In genomic region chr15:38253448-38253847, GRCh38 we compare ENCODE assay signal across 9 cellular contexts. TPM values are rescaled to one million over a fixed set of nuclear protein-coding genes. Genes with fewer than 3 reads are reported as not detected.
DNase-seq lines count a peak whose midpoint lies in the region; ATAC-seq, FAIRE-seq and TF ChIP-seq lines count a peak whose summit lies in the region.
"Had no signal": no experiment of that assay in that cellular context is flagged by ENCODE, and none has a peak within 500 bp of the region (broad histone marks: within the 10 kb centered on the region; RNA-seq: fewer than 3 reads in every experiment).

No MANE protein-coding gene starts in this region.

- intact Hi-C loops in kidney (cut with DNase I): no loop called here

- no peak for TF ChIP-seq CTCF in MM.1S (IDR thresholded peaks at IDR 0.05; ENCODE audit: low read length)
- TF ChIP-seq CTCF in astrocyte of the cerebellum (IDR thresholded peaks at IDR 0.05; ENCODE audit: low read depth, low read length, missing control alignments): no peak
- no peak for TF ChIP-seq CTCF in kidney (IDR thresholded peaks at IDR 0.05; ENCODE audit: borderline replicate concordance, extremely low read depth, insufficient read depth)

- peaks cover 14% of the 10 kb centered on the region for H3K4me1 ChIP-seq in MM.1S (ENCODE audit: low read length)
- H3K4me1 ChIP-seq in kidney (ENCODE audit: control insufficient read depth in 1 of 2, insufficient read depth in 1 of 2, low read depth in 1 of 2, low read length in 2 of 2): peaks cover 2 to 9% of the 10 kb centered on the region in 2 donors

- no peaks in the 10 kb centered on the region for H3K9me3 Mint-ChIP-seq in stimulated activated naive CD8-positive, alpha-beta T cell treated with anti-CD3 and anti-CD28 coated beads, Interleukin-15, amount 100 ng/mL, for 72 hours

- no peaks in the 10 kb centered on the region for H3K27me3 ChIP-seq in MM.1S (replicated peaks; ENCODE audit: insufficient read depth, low read length)

- no peak for ATAC-seq in stimulated activated naive CD8-positive, alpha-beta T cell treated with anti-CD3 and anti-CD28 coated beads, Interleukin-15, amount 100 ng/mL, for 72 hours
- no peak for ATAC-seq in HG02759 (IDR thresholded peaks at IDR 0.05; ENCODE audit: unreplicated experiment)

- no peak for FAIRE-seq in kidney (lab: Jason Lieb, UNC)
- FAIRE-seq: TTC549 had no signal

- peaks cover 28% of the 10 kb centered on the region for H3F3A ChIP-seq in MM.1S (ENCODE audit: insufficient read depth, low read length)

- in situ Hi-C loops in astrocyte of the cerebellum (cut with HindIII; ENCODE audit: low sequenced_read_pairs): no loop called here

- H3K27ac ChIP-seq in MM.1S (ENCODE audit: low read length): peak overlapping the region; percentile 55; the same call in 1 of the 2 replicates
- H3K27ac ChIP-seq in kidney (ENCODE audit: low read depth in 2 of 2, low read length in 2 of 2): peak overlapping the region; percentile 96

- peaks cover 28% of the 10 kb centered on the region for H3K4me1 Mint-ChIP-seq in stimulated activated naive CD8-positive, alpha-beta T cell treated with anti-CD3 and anti-CD28 coated beads, Interleukin-15, amount 100 ng/mL, for 72 hours

- DNase-seq in Daoy (ENCODE audit: low read depth) (peak; percentile 65), MM.1S (no peak), astrocyte of the cerebellum (ENCODE audit: low read depth) (peak; percentile 57), kidney (no peak), iPS-NIHi7 (ENCODE audit: extremely low spot score) (no peak), mucosa of gallbladder (ENCODE audit: low spot score) (no peak)
- DNase-seq in stimulated activated naive CD8-positive, alpha-beta T cell treated with anti-CD3 and anti-CD28 coated beads, Interleukin-15, amount 100 ng/mL, for 72 hours: no peak

- peaks cover 60% of the 10 kb centered on the region for H3K79me2 ChIP-seq in MM.1S (ENCODE audit: low read length)

- H3K9ac ChIP-seq in MM.1S (ENCODE audit: low read length) (peak overlapping the region; percentile 74), kidney (ENCODE audit: low read length in 2 of 2) (peak overlapping the region; percentile 74 to 75)

- H3K4me3 Mint-ChIP-seq in stimulated activated naive CD8-positive, alpha-beta T cell treated with anti-CD3 and anti-CD28 coated beads, Interleukin-15, amount 100 ng/mL, for 72 hours: peak overlapping the region; percentile 85 to 91

- H3K36me3 ChIP-seq in MM.1S (replicated peaks; ENCODE audit: insufficient read depth, low read length) (no peaks in the 10 kb centered on the region), kidney (ENCODE audit: control insufficient read depth in 1 of 2, insufficient read depth in 2 of 2, low read length in 2 of 2) (no peaks in the 10 kb centered on the region)

- peaks cover 32% of the 10 kb centered on the region for H3K27me3 Mint-ChIP-seq in stimulated activated naive CD8-positive, alpha-beta T cell treated with anti-CD3 and anti-CD28 coated beads, Interleukin-15, amount 100 ng/mL, for 72 hours

- H3K9me2 ChIP-seq in MM.1S (replicated peaks; ENCODE audit: insufficient read depth, low read length): no peaks in the 10 kb centered on the region

- no peak overlapping the region for H2AFZ ChIP-seq in MM.1S (ENCODE audit: low read length)

- H3K4me3 ChIP-seq in MM.1S (ENCODE audit: low read length) (peak overlapping the region; percentile 92), astrocyte of the cerebellum (ENCODE audit: low read depth, low read length) (peak overlapping the region; percentile 95), kidney (ENCODE audit: low read length in 2 of 2) (peak overlapping the region; percentile 90 to 92)

- H3K27ac Mint-ChIP-seq in stimulated activated naive CD8-positive, alpha-beta T cell treated with anti-CD3 and anti-CD28 coated beads, Interleukin-15, amount 100 ng/mL, for 72 hours: peak overlapping the region in 1 of 2 donors; percentile 49

- H3K4me2 ChIP-seq in MM.1S (ENCODE audit: low read depth, low read length): peak overlapping the region; percentile 78

- no peaks in the 10 kb centered on the region for H3K9me3 ChIP-seq in MM.1S (replicated peaks; ENCODE audit: insufficient read depth, low read length)
- no peaks in the 10 kb centered on the region for H3K9me3 ChIP-seq in kidney (ENCODE audit: control insufficient read depth in 1 of 2, low read length in 2 of 2)

- H4K20me1 ChIP-seq in MM.1S (ENCODE audit: insufficient read depth, low read length): peaks cover 18% of the 10 kb centered on the region

RNA-seq across cellular contexts. Expression of gene SPRED1, which starts 0.8 kb away (rescaled TPM):
- 15.9 and 17.5 TPM in 2 replicates for total RNA-seq in Daoy (2014; rRNA removed; shearing (Covaris generic))
- 36.2 TPM for total RNA-seq in kidney
- polyA plus RNA-seq in kidney (ENCODE audit: insufficient read depth, low read depth, low replicate concordance): 4.6 TPM
- 37.8 TPM for total RNA-seq in mucosa of gallbladder

Comparison
In these comparisons a context has a peak if more than half of its experiments do, and no peak if none do; other contexts are left out.
1. DNase-seq: peak in Daoy (single experiment) and astrocyte of the cerebellum (single experiment); none in MM.1S (single experiment), kidney (single experiment), stimulated activated naive CD8-positive, alpha-beta T cell treated with anti-CD3 and anti-CD28 coated beads, Interleukin-15, amount 100 ng/mL, for 72 hours (0 of 2), iPS-NIHi7 (single experiment) and mucosa of gallbladder (single experiment).
2. Peak in every context shown above with its lines, with median percentiles within 50 percentile points of each other: H3K4me3 ChIP-seq.